In genomic region chr15:63945005-63945788, GRCh38 we compare ENCODE assay signal across 9 cellular contexts.
DNase-seq lines count a peak whose midpoint lies in the region; ATAC-seq and TF ChIP-seq lines count a peak whose summit lies in the region.
"Had no signal": no experiment of that assay in that cellular context is flagged by ENCODE, and none has a peak within 500 bp of the region (broad histone marks: within the 10 kb centered on the region; RNA-seq: fewer than 3 reads in every experiment).

No MANE protein-coding gene starts in this region.

- no peak overlapping the region for H3K4me3 ChIP-seq in Caco-2 (ENCODE audit: low read depth, low read length)
- no peak overlapping the region for H3K4me3 ChIP-seq in RWPE2 (ENCODE audit: severe bottlenecking)
- H3K4me3 ChIP-seq in fibroblast of villous mesenchyme (ENCODE audit: low read depth, low read length) = no peak overlapping the region
- H3K4me3 ChIP-seq in tibial artery = no peak overlapping the region
- H3K4me3 ChIP-seq: SK-N-MC had no signal

- no peak overlapping the region for H3K4me3 Mint-ChIP-seq in Caco-2 (ENCODE audit: unreplicated experiment)
- no peak overlapping the region for H3K4me3 Mint-ChIP-seq in activated T-helper 2 cell treated with anti-CD3 and anti-CD28 coated beads, Interferon-gamma antibody, Interleukin-2, Interleukin-4, amounts not matched to agents 10 μg/mL and 5 μg/mL and 100 μg/mL, durations not matched to agents 14 hours and 24 hours and 36 hours (ENCODE audit: low read depth)

- H3K9me3 Mint-ChIP-seq in Caco-2 (ENCODE audit: unreplicated experiment) = no peaks in the 10 kb centered on the region
- H3K9me3 Mint-ChIP-seq in activated T-helper 2 cell treated with anti-CD3 and anti-CD28 coated beads, Interferon-gamma antibody, Interleukin-2, Interleukin-4, amounts not matched to agents 10 μg/mL and 5 μg/mL and 100 μg/mL, durations not matched to agents 14 hours and 24 hours and 36 hours = no peaks in the 10 kb centered on the region

- H3K4me1 ChIP-seq in Caco-2 (0 out of 2 replicates have a peak, but pooled peaks cover 3% of the 10 kb centered on the region), RWPE2 (ENCODE audit: insufficient read depth, poor library complexity, severe bottlenecking) (peaks cover 12% of the 10 kb centered on the region), tibial artery (peaks cover 0 to 18% (median 7%) of the 10 kb centered on the region in 4 donors)

- ATAC-seq in HG03280 (IDR thresholded peaks at IDR 0.05; ENCODE audit: unreplicated experiment) = peak; percentile 48
- peak; percentile 70 for ATAC-seq in RWPE2 (ENCODE audit: low read depth)
- ATAC-seq in omental fat pad (ENCODE audit: low FRiP score) = peak; percentile 70
- no peak for ATAC-seq in HG02610 (IDR thresholded peaks at IDR 0.05; ENCODE audit: unreplicated experiment)

- POLR2A ChIA-PET in Caco-2 (lab: Charles Lee) = no interaction called here

- H3K36me3 Mint-ChIP-seq in Caco-2 (ENCODE audit: insufficient read depth, unreplicated experiment) = no peaks in the 10 kb centered on the region
- H3K36me3 Mint-ChIP-seq in activated T-helper 2 cell treated with anti-CD3 and anti-CD28 coated beads, Interferon-gamma antibody, Interleukin-2, Interleukin-4, amounts not matched to agents 10 μg/mL and 5 μg/mL and 100 μg/mL, durations not matched to agents 14 hours and 24 hours and 36 hours (ENCODE audit: low read depth) = no peaks in the 10 kb centered on the region

- no peaks in the 10 kb centered on the region for H3K27me3 ChIP-seq in Caco-2 (replicated peaks; ENCODE audit: control insufficient read depth, insufficient read depth, low read length)
- H3K27me3 ChIP-seq in RWPE2 (ENCODE audit: insufficient read depth, poor library complexity, severe bottlenecking) = no peaks in the 10 kb centered on the region
- H3K27me3 ChIP-seq in tibial artery = no peaks in the 10 kb centered on the region

- intact Hi-C loops in Caco-2 (cut with micrococcal nuclease; ENCODE audit: unreplicated experiment) = loop anchor here (1.0 to 2.0 kb wide), 2 partner anchors 101 to 122 kb away; partner anchors contain the start of gene DAPK2
- intact Hi-C loops in activated T-helper 2 cell treated with anti-CD3 and anti-CD28 coated beads, Interferon-gamma antibody, Interleukin-2, Interleukin-4, amounts not matched to agents 10 μg/mL and 5 μg/mL and 100 μg/mL, durations not matched to agents 14 hours and 24 hours and 36 hours (cut with micrococcal nuclease) = loop anchor here (10.0 kb wide), 1 partner anchor 100 kb away; the partner anchor contains the start of gene DAPK2
- intact Hi-C loops in tibial artery (cut with DNase I; ENCODE audit: low total_unique reads) = loop anchor here (5.0 kb wide), 1 partner anchor 102 kb away; the partner anchor contains the start of gene DAPK2

- peaks cover 5% of the 10 kb centered on the region for H3K4me1 Mint-ChIP-seq in Caco-2 (ENCODE audit: low read depth, unreplicated experiment)
- H3K4me1 Mint-ChIP-seq in activated T-helper 2 cell treated with anti-CD3 and anti-CD28 coated beads, Interferon-gamma antibody, Interleukin-2, Interleukin-4, amounts not matched to agents 10 μg/mL and 5 μg/mL and 100 μg/mL, durations not matched to agents 14 hours and 24 hours and 36 hours (ENCODE audit: low read depth) = peaks cover 13% of the 10 kb centered on the region

- H3K27me3 Mint-ChIP-seq in Caco-2 (ENCODE audit: insufficient read depth, unreplicated experiment) = no peaks in the 10 kb centered on the region
- H3K27me3 Mint-ChIP-seq in activated T-helper 2 cell treated with anti-CD3 and anti-CD28 coated beads, Interferon-gamma antibody, Interleukin-2, Interleukin-4, amounts not matched to agents 10 μg/mL and 5 μg/mL and 100 μg/mL, durations not matched to agents 14 hours and 24 hours and 36 hours (ENCODE audit: low read depth) = no peaks in the 10 kb centered on the region

- TF ChIP-seq CTCF in Caco-2 (IDR thresholded peaks at IDR 0.05; ENCODE audit: insufficient read depth in 1 of 2, low read depth in 1 of 2, low read length in 1 of 2, severe bottlenecking in 1 of 2, unreplicated experiment in 1 of 2) (peak; percentile 72 to 93), RWPE2 (IDR thresholded peaks at IDR 0.05; ENCODE audit: poor library complexity, severe bottlenecking) (peak; percentile 99), fibroblast of villous mesenchyme (IDR thresholded peaks at IDR 0.05; ENCODE audit: insufficient read depth, low read depth, low read length) (peak; percentile 98), omental fat pad (IDR thresholded peaks at IDR 0.05) (peak in 2 of 3 donors; percentile 19 to 52), tibial artery (IDR thresholded peaks at IDR 0.05) (peak; percentile 84 to 90)

- BruUV-seq in Caco-2 (replicated peaks; lab: Mats Ljungman, UMichigan) = no TSS peak

- H3K27ac ChIP-seq in RWPE2 (ENCODE audit: poor library complexity, severe bottlenecking) = peak overlapping the region; percentile 59
- H3K27ac ChIP-seq in tibial artery = no peak overlapping the region
- H3K27ac ChIP-seq: SK-N-MC had no signal

- H3K9me3 ChIP-seq in Caco-2 (no peaks in the 10 kb centered on the region), RWPE2 (ENCODE audit: severe bottlenecking) (no peaks in the 10 kb centered on the region), tibial artery (no peaks in the 10 kb centered on the region)

- H3K27ac Mint-ChIP-seq in Caco-2 (ENCODE audit: unreplicated experiment) = no peak overlapping the region
- H3K27ac Mint-ChIP-seq in activated T-helper 2 cell treated with anti-CD3 and anti-CD28 coated beads, Interferon-gamma antibody, Interleukin-2, Interleukin-4, amounts not matched to agents 10 μg/mL and 5 μg/mL and 100 μg/mL, durations not matched to agents 14 hours and 24 hours and 36 hours = peak overlapping the region; percentile 36

- no peaks in the 10 kb centered on the region for H3K36me3 ChIP-seq in Caco-2 (ENCODE audit: control insufficient read depth, insufficient read depth, low read length)
- no peaks in the 10 kb centered on the region for H3K36me3 ChIP-seq in RWPE2 (ENCODE audit: low read depth)
- no peaks in the 10 kb centered on the region for H3K36me3 ChIP-seq in tibial artery

- CTCF ChIA-PET in Caco-2 (lab: Charles Lee) = interaction anchor here (0.6 to 2.0 kb wide), 4 partner anchors 24 to 148 kb away, joined by 3 to 19 read pairs (median 3); partner anchors contain the start of genes CIAO2A and DAPK2

- DNase-seq in Caco-2 (peak; percentile 56 to 75), RWPE2 (ENCODE audit: low spot score) (peak; percentile 77), fibroblast of villous mesenchyme (ENCODE audit: low read depth) (peak; percentile 40), omental fat pad (ENCODE audit: low spot score) (peak; percentile 62), tibial artery (peak; percentile 59 to 79)
- peak; percentile 52 for DNase-seq in activated T-helper 2 cell treated with anti-CD3 and anti-CD28 coated beads, Interferon-gamma antibody, Interleukin-2, Interleukin-4, amounts not matched to agents 10 μg/mL and 5 μg/mL and 100 μg/mL, durations not matched to agents 14 hours and 24 hours and 36 hours (ENCODE audit: low spot score)

Comparison
In these comparisons a context has a peak if more than half of its experiments do, and no peak if none do; other contexts are left out.
1. CTCF ChIP-seq: peak in every context shown above with its lines; median percentile 99 in RWPE2; 98 in fibroblast of villous mesenchyme; 87 in tibial artery; 82 in Caco-2; 36 in omental fat pad.